ENCODE assay signal across 27 cellular contexts in the genomic region with DNA sequence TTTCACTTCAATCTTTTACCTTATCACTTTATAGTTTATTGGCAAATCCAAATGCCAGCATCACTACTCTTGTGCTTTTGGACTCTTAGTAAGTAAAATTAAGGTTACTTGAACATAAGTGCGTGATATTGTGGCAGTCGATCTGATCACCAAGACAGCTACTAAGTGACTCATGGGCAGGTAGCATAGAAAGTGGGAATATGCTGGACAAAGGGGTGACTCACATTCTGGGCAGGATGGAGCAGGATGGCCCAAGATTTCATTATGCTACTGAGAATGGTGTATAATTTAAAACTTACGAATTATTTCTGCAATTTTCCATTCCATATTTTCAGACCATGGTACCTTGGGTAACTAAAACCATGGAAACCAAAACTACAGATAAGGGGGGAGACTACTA.
DNase-seq lines count a peak whose midpoint lies in the region; ATAC-seq, FAIRE-seq and TF ChIP-seq lines count a peak whose summit lies in the region.
"Had no signal": no experiment of that assay in that cellular context is flagged by ENCODE, and none has a peak within 500 bp of the region (broad histone marks: within the 10 kb centered on the region; RNA-seq: fewer than 3 reads in every experiment).

No MANE protein-coding gene starts in this region.

- H3K4me3 ChIP-seq in BLaER1 (no peak overlapping the region), bronchial epithelial cell (ENCODE audit: low read depth, low read length) (no peak overlapping the region), brain microvascular endothelial cell (ENCODE audit: low read depth, low read length) (no peak overlapping the region)
- H3K4me3 ChIP-seq: HAP-1, SJSA1, suprapubic skin, vagina had no signal

- no peak overlapping the region for H3K27ac ChIP-seq in BLaER1
- H3K27ac ChIP-seq in brain microvascular endothelial cell, result no peak overlapping the region
- H3K27ac ChIP-seq: SJSA1, suprapubic skin, vagina, WERI-Rb-1 had no signal

- no peaks in the 10 kb centered on the region for H4K20me1 ChIP-seq in BLaER1

- no peak overlapping the region for H3K9ac ChIP-seq in BLaER1

- ATAC-seq in GM19455 (IDR thresholded peaks at IDR 0.05; ENCODE audit: unreplicated experiment), result no peak
- ATAC-seq: activated CD8-positive, alpha-beta T cell treated with anti-CD3 and anti-CD28 coated beads for 36 hours; right cardiac atrium had no signal

- no peaks in the 10 kb centered on the region for H3K9me3 ChIP-seq in BLaER1
- H3K9me3 ChIP-seq: HAP-1, SJSA1, vagina had no signal

- no peaks in the 10 kb centered on the region for H3K36me3 ChIP-seq in BLaER1
- H3K36me3 ChIP-seq in bronchial epithelial cell (ENCODE audit: control insufficient read depth, insufficient read depth, low read length), result no peaks in the 10 kb centered on the region
- no peaks in the 10 kb centered on the region for H3K36me3 ChIP-seq in brain microvascular endothelial cell (replicated peaks)
- H3K36me3 ChIP-seq: HAP-1, SJSA1, suprapubic skin, vagina, WERI-Rb-1 had no signal

- TF ChIP-seq CTCF in bronchial epithelial cell (IDR thresholded peaks at IDR 0.05; ENCODE audit: insufficient read depth, low read length, severe bottlenecking) (no peak), brain microvascular endothelial cell (IDR thresholded peaks at IDR 0.05; ENCODE audit: low read depth, low read length, missing control alignments) (no peak)

- in situ Hi-C loops in brain microvascular endothelial cell (cut with HindIII; ENCODE audit: low pct_ligation_motif_present, low sequenced_read_pairs), result no loop called here

- no peaks in the 10 kb centered on the region for H3K27me3 ChIP-seq in BLaER1
- no peaks in the 10 kb centered on the region for H3K27me3 ChIP-seq in bronchial epithelial cell (ENCODE audit: control insufficient read depth, insufficient read depth, low read length)
- no peaks in the 10 kb centered on the region for H3K27me3 ChIP-seq in brain microvascular endothelial cell (replicated peaks)
- H3K27me3 ChIP-seq: SJSA1, suprapubic skin, vagina had no signal

- peaks cover 38% of the 10 kb centered on the region for H3K4me1 ChIP-seq in BLaER1
- H3K4me1 ChIP-seq: HAP-1 had no signal

- no peak for FAIRE-seq in bronchial epithelial cell (lab: Jason Lieb, UNC)
- FAIRE-seq: GM12892 had no signal

- 0 out of 2 replicates have a peak overlapping the region, but pooled peaks have one; percentile 87 for H3K4me2 ChIP-seq in BLaER1

- DNase-seq in NCI-H226 (peak; percentile 29), bronchial epithelial cell (ENCODE audit: low read depth) (peak; percentile 91), kidney tubule cell (ENCODE audit: low spot score) (peak; percentile 84), brain microvascular endothelial cell (no peak), AG20443 (ENCODE audit: low spot score) (no peak)
- no peak for DNase-seq in activated naive CD4-positive, alpha-beta T cell treated with Interleukin-2 at 50 U/mL for 16 hours
- DNase-seq: activated CD8-positive, alpha-beta T cell treated with anti-CD3 and anti-CD28 coated beads for 36 hours; activated naive CD4-positive, alpha-beta T cell treated with anti-CD3 and anti-CD28 coated beads for 36 hours; activated T-cell treated with anti-CD3 and anti-CD28 coated beads, Interleukin-2, amount 50 U/mL, for 1 hour; amygdala; CD4-positive, alpha-beta T cell; DMS153; KG1; MV-4-11; NCI-H1694 treated with DMSO at 0.1 percent for 48 hours; NCI-H774; right cardiac atrium; stimulated activated CD8-positive, alpha-beta memory T cell treated with anti-CD3 and anti-CD28 coated beads, Interleukin-4, amount 100 ng/mL, for 48 hours; T-helper 2 cell; WERI-Rb-1 had no signal

Comparison
In these comparisons a context has a peak if more than half of its experiments do, and no peak if none do; other contexts are left out.
1. DNase-seq: peak in NCI-H226 (single experiment), bronchial epithelial cell (single experiment) and kidney tubule cell (single experiment); none in activated naive CD4-positive, alpha-beta T cell treated with Interleukin-2 at 50 U/mL for 16 hours (single experiment), brain microvascular endothelial cell (single experiment) and AG20443 (single experiment).